ENCODE assay signal across 23 cellular contexts in genomic region chr3:99857278-99857677, GRCh38.
"Had no signal": no experiment of that assay in that cellular context is flagged by ENCODE, and none has a peak within 500 bp of the region (broad histone marks: within the 10 kb centered on the region; RNA-seq: fewer than 3 reads in every experiment).

No MANE protein-coding gene starts in this region.

- H3K9me3 ChIP-seq: lower lobe of right lung, right atrium auricular region, stomach, upper lobe of right lung had no signal

- FAIRE-seq: kidney had no signal

- H3K27me3 ChIP-seq: brain microvascular endothelial cell, right atrium auricular region, stomach, upper lobe of right lung had no signal

- H3K9me3 Mint-ChIP-seq: activated CD4-positive, alpha-beta T cell treated with anti-CD3 and anti-CD28 coated beads, Interleukin-2, amount 10 ng/mL, durations not matched to agents 7 days and 5 days; activated CD8-positive, alpha-beta T cell treated with anti-CD3 and anti-CD28 coated beads for 36 hours; activated naive CD4-positive, alpha-beta T cell treated with anti-CD3 and anti-CD28 coated beads, Interleukin-2, amount 50 U/mL, for 24 hours; naive thymus-derived CD8-positive, alpha-beta T cell; stimulated activated memory B cell treated with anti-CD40 and anti-IgM and Interleukin-4, amounts not matched to agents 10 μg/mL and 1 μg/mL and 100 μg/mL, for 72 hours had no signal

- H3K4me3 ChIP-seq: lower lobe of right lung, right atrium auricular region, SK-N-MC, skin epidermis, stomach, upper lobe of right lung had no signal

- H3K4me1 Mint-ChIP-seq: stimulated activated memory B cell treated with anti-CD40 and anti-IgM and Interleukin-4, amounts not matched to agents 10 μg/mL and 1 μg/mL and 100 μg/mL, for 72 hours had no signal

- ATAC-seq: lower lobe of right lung; naive thymus-derived CD8-positive, alpha-beta T cell; stimulated activated memory B cell treated with anti-CD40 and anti-IgM and Interleukin-4, amounts not matched to agents 10 μg/mL and 1 μg/mL and 100 μg/mL, for 72 hours; upper lobe of right lung had no signal

- H3K27me3 Mint-ChIP-seq: activated CD4-positive, alpha-beta T cell treated with anti-CD3 and anti-CD28 coated beads, Interleukin-2, amount 10 ng/mL, durations not matched to agents 7 days and 5 days; activated CD8-positive, alpha-beta memory T cell treated with anti-CD3 and anti-CD28 coated beads, Interleukin-2, amount 10 ng/mL, durations not matched to agents 7 days and 5 days; activated CD8-positive, alpha-beta T cell treated with anti-CD3 and anti-CD28 coated beads for 36 hours; activated naive CD4-positive, alpha-beta T cell treated with anti-CD3 and anti-CD28 coated beads, Interleukin-2, amount 50 U/mL, for 24 hours; naive thymus-derived CD8-positive, alpha-beta T cell; progenitor cell of endocrine pancreas; stimulated activated memory B cell treated with anti-CD40 and anti-IgM and Interleukin-4, amounts not matched to agents 10 μg/mL and 1 μg/mL and 100 μg/mL, for 72 hours had no signal

- H3K27ac ChIP-seq: brain microvascular endothelial cell, lower lobe of right lung, SK-N-MC, upper lobe of right lung, WERI-Rb-1 had no signal

- DNase-seq: activated CD4-positive, alpha-beta T cell treated with anti-CD3 and anti-CD28 coated beads, Interleukin-2, amount 10 ng/mL, durations not matched to agents 7 days and 5 days; activated CD4-positive, CD25-positive, alpha-beta regulatory T cell treated with anti-CD3 and anti-CD28 coated beads, Interleukin-2, amount 50 U/mL, for 72 hours; activated CD8-positive, alpha-beta memory T cell treated with anti-CD3 and anti-CD28 coated beads, Interleukin-2, amount 10 ng/mL, durations not matched to agents 7 days and 5 days; activated CD8-positive, alpha-beta T cell treated with anti-CD3 and anti-CD28 coated beads for 36 hours; activated gamma-delta T cell; activated T-cell treated with anti-CD3 and anti-CD28 coated beads for 4 hours; anterior cingulate cortex; brain microvascular endothelial cell; caudate nucleus; kidney; lower lobe of right lung; mesendoderm; naive thymus-derived CD8-positive, alpha-beta T cell; stimulated activated CD4-positive, alpha-beta T cell treated with anti-CD3 and anti-CD28 coated beads, Interleukin-2, amount 100 ng/mL, for 24 hours; stomach; upper lobe of right lung; WERI-Rb-1 had no signal

- H3K4me3 Mint-ChIP-seq: activated CD4-positive, alpha-beta T cell treated with anti-CD3 and anti-CD28 coated beads, Interleukin-2, amount 10 ng/mL, durations not matched to agents 7 days and 5 days; activated CD8-positive, alpha-beta memory T cell treated with anti-CD3 and anti-CD28 coated beads, Interleukin-2, amount 10 ng/mL, durations not matched to agents 7 days and 5 days; activated CD8-positive, alpha-beta T cell treated with anti-CD3 and anti-CD28 coated beads for 36 hours; activated naive CD4-positive, alpha-beta T cell treated with anti-CD3 and anti-CD28 coated beads, Interleukin-2, amount 50 U/mL, for 24 hours; naive thymus-derived CD8-positive, alpha-beta T cell; stimulated activated memory B cell treated with anti-CD40 and anti-IgM and Interleukin-4, amounts not matched to agents 10 μg/mL and 1 μg/mL and 100 μg/mL, for 72 hours had no signal

- H3K27ac Mint-ChIP-seq: activated CD4-positive, alpha-beta T cell treated with anti-CD3 and anti-CD28 coated beads, Interleukin-2, amount 10 ng/mL, durations not matched to agents 7 days and 5 days; activated CD8-positive, alpha-beta memory T cell treated with anti-CD3 and anti-CD28 coated beads, Interleukin-2, amount 10 ng/mL, durations not matched to agents 7 days and 5 days; activated CD8-positive, alpha-beta T cell treated with anti-CD3 and anti-CD28 coated beads for 36 hours; activated naive CD4-positive, alpha-beta T cell treated with anti-CD3 and anti-CD28 coated beads, Interleukin-2, amount 50 U/mL, for 24 hours; naive thymus-derived CD8-positive, alpha-beta T cell; stimulated activated memory B cell treated with anti-CD40 and anti-IgM and Interleukin-4, amounts not matched to agents 10 μg/mL and 1 μg/mL and 100 μg/mL, for 72 hours had no signal
